ENCODE assay signal across 8 cellular contexts in genomic region chr19:56538254-56538760, GRCh38. TPM values are rescaled to one million over a fixed set of nuclear protein-coding genes. Genes with fewer than 3 reads are reported as not detected.
A peak's percentile ranks its signal among the peaks of the same experiment; 100 is the strongest.
DNase-seq lines count a peak whose midpoint lies in the region; ATAC-seq, FAIRE-seq and TF ChIP-seq lines count a peak whose summit lies in the region.

No MANE protein-coding gene starts in this region.

- H3K9ac ChIP-seq in IMR-90 (ENCODE audit: low read depth, low read length) (peak overlapping the region; percentile 96), SK-N-SH (peak overlapping the region; percentile 41; the same call in 1 of the 2 replicates)

- no peak overlapping the region for H2AK5ac ChIP-seq in IMR-90 (ENCODE audit: low read depth, low read length)

- TF ChIP-seq RAD21 in A549 (conservative IDR thresholded peaks at IDR 0.05 in 1 of 2, IDR thresholded peaks at IDR 0.05 in 1 of 2) (no peak), IMR-90 (IDR thresholded peaks at IDR 0.05; ENCODE audit: low read length) (no peak), SK-N-SH (IDR thresholded peaks at IDR 0.05; ENCODE audit: low read length) (no peak)

- H3K36me3 ChIP-seq in IMR-90 (ENCODE audit: control insufficient read depth, insufficient read depth, low read length), result peaks cover 18% of the 10 kb centered on the region
- peaks cover 11 to 29% of the 10 kb centered on the region in 2 experiments for H3K36me3 ChIP-seq in SK-N-SH (replicated peaks in 1 of 2; ENCODE audit: control insufficient read depth in 1 of 2, insufficient read depth in 2 of 2, low read length in 1 of 2)
- no peaks in the 10 kb centered on the region for H3K36me3 ChIP-seq in neutrophil
- H3K36me3 ChIP-seq in stomach, result peaks cover 5 to 38% (median 26%) of the 10 kb centered on the region in 4 donors

- dilution Hi-C loops in IMR-90 (cut with HindIII; ENCODE audit: low sequenced_read_pairs, unreplicated experiment), result no loop called here

- peak overlapping the region; percentile 95 for H4K91ac ChIP-seq in IMR-90 (ENCODE audit: insufficient read depth, low read depth, low read length)

- peak overlapping the region; percentile 95 for H3K4me3 Mint-ChIP-seq in activated naive CD4-positive, alpha-beta T cell treated with anti-CD3 and anti-CD28 coated beads, Interleukin-2, amount 50 U/mL, for 24 hours

- H3K23ac ChIP-seq in IMR-90 (ENCODE audit: low read depth, low read length), result peak overlapping the region; percentile 96; the same call in 1 of the 2 replicates

- 0 out of 2 replicates have a peak, but pooled peaks cover 8% of the 10 kb centered on the region for H3K79me2 ChIP-seq in SK-N-SH (ENCODE audit: insufficient read depth)

- H4K20me1 ChIP-seq in IMR-90 (ENCODE audit: insufficient read depth, low read length), result no peaks in the 10 kb centered on the region
- H4K20me1 ChIP-seq in SK-N-SH (ENCODE audit: insufficient read depth), result no peaks in the 10 kb centered on the region

- peaks cover 24% of the 10 kb centered on the region for H3K9me3 Mint-ChIP-seq in activated naive CD4-positive, alpha-beta T cell treated with anti-CD3 and anti-CD28 coated beads, Interleukin-2, amount 50 U/mL, for 24 hours

- H3K9me2 ChIP-seq in SK-N-SH, result no peaks in the 10 kb centered on the region

- H3K27ac ChIP-seq in A549, result peak overlapping the region; percentile 84 to 93
- H3K27ac ChIP-seq in IMR-90 (ENCODE audit: insufficient read depth, low read length), result peak overlapping the region; percentile 100
- H3K27ac ChIP-seq in SK-N-SH (ENCODE audit: low read depth in 2 of 2, low read length in 1 of 2), result peak overlapping the region; percentile 84 to 98
- H3K27ac ChIP-seq in neutrophil, result peak overlapping the region; percentile 88
- peak overlapping the region; percentile 85 to 99 (median 94) for H3K27ac ChIP-seq in stomach

- no peak for FAIRE-seq in A549 (lab: Jason Lieb, UNC)

- POLR2A ChIA-PET in A549 (lab: Yijun Ruan, JAX) (interaction anchor here (1.0 kb wide), 1 partner anchor 702 kb away, joined by 3 read pairs; the partner anchor contains the start of gene ZNF805), IMR-90 (lab: Charles Lee; ENCODE audit: unreplicated experiment) (no interaction called here), SK-N-SH (lab: Yijun Ruan, JAX) (no interaction called here)

- no peaks in the 10 kb centered on the region for H3K4me1 ChIP-seq in A549
- H3K4me1 ChIP-seq in IMR-90 (ENCODE audit: control insufficient read depth, insufficient read depth, low read length), result peaks cover 2% of the 10 kb centered on the region; the same call in 1 of the 2 replicates
- peaks cover 0 to 11% of the 10 kb centered on the region in 2 experiments; a peak in 1 of 4 replicates for H3K4me1 ChIP-seq in SK-N-SH (ENCODE audit: control insufficient read depth in 1 of 2, insufficient read depth in 2 of 2, low read depth in 1 of 2, low read length in 1 of 2)
- peaks cover 13 to 14% of the 10 kb centered on the region in 2 experiments for H3K4me1 ChIP-seq in neutrophil (ENCODE audit: control insufficient read depth in 1 of 2, insufficient read depth in 1 of 2, low read depth in 1 of 2, low read length in 1 of 2)
- peaks cover 16 to 24% (median 20%) of the 10 kb centered on the region in 4 donors for H3K4me1 ChIP-seq in stomach

- no peaks in the 10 kb centered on the region for H3K27me3 Mint-ChIP-seq in activated naive CD4-positive, alpha-beta T cell treated with anti-CD3 and anti-CD28 coated beads, Interleukin-2, amount 50 U/mL, for 24 hours

- peak overlapping the region; percentile 80 for H2BK20ac ChIP-seq in IMR-90 (ENCODE audit: low read depth, low read length)

- TF ChIP-seq CTCF in A549 (IDR thresholded peaks at IDR 0.05) (no peak), IMR-90 (conservative IDR thresholded peaks at IDR 0.05; ENCODE audit: low read depth, low read length) (no peak), SK-N-SH (IDR thresholded peaks at IDR 0.05) (no peak), neutrophil (IDR thresholded peaks at IDR 0.05) (no peak), stomach (IDR thresholded peaks at IDR 0.05) (peak in 1 of 7 experiments; percentile 36)

- WGBS in A549 (ENCODE audit: missing lambda C conversion rate), result 4% methylated on average over 21 of the region's 46 CpGs
- WGBS in IMR-90 (ENCODE audit: extremely low coverage in 2 of 2, insufficient read length in 1 of 2), 2 experiments, result 0% methylated on average over 1 of the region's 46 CpGs; no CpG with 5 or more reads in 1 of the 2 experiments
- WGBS in SK-N-SH (ENCODE audit: low lambda C conversion rate), result 2% methylated on average over 27 of the region's 46 CpGs
- 0 to 9% (median 1%) methylated on average over 2 to 46 of the region's 46 CpGs for WGBS in stomach, 5 donors

- H3K14ac ChIP-seq in IMR-90 (replicated peaks; ENCODE audit: low read depth, low read length), result peak overlapping the region; percentile 92; the same call in 1 of the 2 replicates

- H4K5ac ChIP-seq in IMR-90 (ENCODE audit: low read depth, low read length), result peak overlapping the region; percentile 95

- peaks cover 39% of the 10 kb centered on the region for H3K36me3 Mint-ChIP-seq in activated naive CD4-positive, alpha-beta T cell treated with anti-CD3 and anti-CD28 coated beads, Interleukin-2, amount 50 U/mL, for 24 hours

- no peak overlapping the region for H2BK15ac ChIP-seq in IMR-90 (ENCODE audit: low read depth, low read length)

- H3K18ac ChIP-seq in IMR-90 (ENCODE audit: low read depth, low read length), result peak overlapping the region; percentile 95

- H3K9me3 ChIP-seq in A549, result peaks cover 88% of the 10 kb centered on the region
- H3K9me3 ChIP-seq in IMR-90 (ENCODE audit: control insufficient read depth, insufficient read depth, low read length), result peaks cover 37% of the 10 kb centered on the region
- peaks cover 21% of the 10 kb centered on the region; the same call in 1 of the 2 replicates for H3K9me3 ChIP-seq in SK-N-SH
- peaks cover 14% of the 10 kb centered on the region for H3K9me3 ChIP-seq in neutrophil
- peaks cover 17 to 90% (median 60%) of the 10 kb centered on the region in 4 donors for H3K9me3 ChIP-seq in stomach

- H4K8ac ChIP-seq in IMR-90 (ENCODE audit: low read depth in 2 of 2, low read length in 2 of 2), result peak overlapping the region; percentile 62 to 99

- H3K56ac ChIP-seq in IMR-90 (ENCODE audit: extremely low read depth, insufficient read depth, low read length), result 0 out of 2 replicates have a peak overlapping the region, but pooled peaks have one; percentile 54

- peak overlapping the region; percentile 98 for H3K4ac ChIP-seq in IMR-90 (ENCODE audit: low read depth, low read length)

- H3K4me2 ChIP-seq in A549 (peak overlapping the region; percentile 79), IMR-90 (ENCODE audit: low read depth, low read length) (peak overlapping the region; percentile 73), SK-N-SH (peak overlapping the region; percentile 68)

- H3K27me3 ChIP-seq in IMR-90 (ENCODE audit: control insufficient read depth, insufficient read depth, low read length) (no peaks in the 10 kb centered on the region), SK-N-SH (ENCODE audit: insufficient read depth) (no peaks in the 10 kb centered on the region), neutrophil (no peaks in the 10 kb centered on the region), stomach (no peaks in the 10 kb centered on the region)

- ATAC-seq in A549 (peak; percentile 96 to 98), GM19395 (IDR thresholded peaks at IDR 0.05; ENCODE audit: unreplicated experiment) (peak; percentile 90), IMR-90 (ENCODE audit: low read depth) (peak; percentile 96)

- peak overlapping the region; percentile 94 for H3K27ac Mint-ChIP-seq in activated naive CD4-positive, alpha-beta T cell treated with anti-CD3 and anti-CD28 coated beads, Interleukin-2, amount 50 U/mL, for 24 hours

- H3K9me1 ChIP-seq in IMR-90 (ENCODE audit: insufficient read depth, low read length), result no peaks in the 10 kb centered on the region

- no peak for TF ChIP-seq POLR2A in A549 (IDR thresholded peaks at IDR 0.05; ENCODE audit: low read length)
- TF ChIP-seq POLR2A in IMR-90 (IDR thresholded peaks at IDR 0.05; ENCODE audit: low read depth, low read length), result no peak
- TF ChIP-seq POLR2A in stomach (IDR thresholded peaks at IDR 0.05), result no peak

- peak overlapping the region; percentile 98 for H2BK5ac ChIP-seq in IMR-90 (ENCODE audit: low read depth, low read length, poor library complexity, severe bottlenecking)

- H2BK120ac ChIP-seq in IMR-90 (ENCODE audit: low read depth, low read length), result peak overlapping the region; percentile 99

- peak overlapping the region; percentile 86 for H2AK9ac ChIP-seq in IMR-90 (replicated peaks; ENCODE audit: low read depth, low read length, poor library complexity)

- H3K79me1 ChIP-seq in IMR-90 (ENCODE audit: low read depth in 1 of 2, low read length in 2 of 2), result peaks cover 7 to 17% of the 10 kb centered on the region in 2 experiments; a peak in 3 of 4 replicates

- peaks cover 22% of the 10 kb centered on the region for H3K4me1 Mint-ChIP-seq in activated naive CD4-positive, alpha-beta T cell treated with anti-CD3 and anti-CD28 coated beads, Interleukin-2, amount 50 U/mL, for 24 hours

- in situ Hi-C loops in IMR-90 (cut with MboI; ENCODE audit: low sequenced_read_pairs), result no loop called here

- BruUV-seq in IMR-90 (replicated peaks; lab: Mats Ljungman, UMichigan), result no TSS peak

- H2AFZ ChIP-seq in IMR-90 (replicated peaks; ENCODE audit: low read length, poor library complexity) (peak overlapping the region; percentile 100), SK-N-SH (ENCODE audit: low read depth) (peak overlapping the region; percentile 83)

- TF ChIP-seq EP300 in A549 (IDR thresholded peaks at IDR 0.05), result no peak
- no peak for TF ChIP-seq EP300 in SK-N-SH (IDR thresholded peaks at IDR 0.05; ENCODE audit: borderline replicate concordance in 1 of 2, low read depth in 1 of 2, low read length in 1 of 2)
- TF ChIP-seq EP300 in stomach (IDR thresholded peaks at IDR 0.05), result no peak

- H3F3A ChIP-seq in SK-N-SH (replicated peaks; ENCODE audit: insufficient read depth), result peaks cover 4% of the 10 kb centered on the region

- DNase-seq in A549 (ENCODE audit: low read depth in 1 of 2, low spot score in 1 of 2) (peak; percentile 89 to 95), IMR-90 (peak; percentile 85), SK-N-SH (peak; percentile 95), germinal center (ENCODE audit: low spot score) (peak; percentile 86), stomach (peak; percentile 88)

- H3K4me3 ChIP-seq in A549 (peak overlapping the region; percentile 73), IMR-90 (ENCODE audit: insufficient read depth, low read depth, low read length) (peak overlapping the region; percentile 94), SK-N-SH (ENCODE audit: low read depth in 2 of 2, low read length in 1 of 2) (peak overlapping the region; percentile 81 to 83), neutrophil (ENCODE audit: low read depth in 1 of 2, low read length in 1 of 2) (peak overlapping the region; percentile 77 to 78), stomach (peak overlapping the region; percentile 63 to 83 (median 75))

- intact Hi-C loops in IMR-90 (cut with micrococcal nuclease), result loop anchor here (1.0 to 5.0 kb wide), 4 partner anchors 29 to 136 kb away; partner anchors contain the start of genes ZNF470, ZNF583 and ZNF71
- intact Hi-C loops in stomach (cut with DNase I; ENCODE audit: low total_unique reads), result no loop called here

- CTCF ChIA-PET in A549 (lab: Yijun Ruan, JAX) (interaction anchor here (0.7 kb wide), 1 partner anchor 16 kb away, joined by 3 read pairs; no protein-coding TSS in a partner anchor), IMR-90 (lab: Yijun Ruan, JAX) (no interaction called here), SK-N-SH (lab: Yijun Ruan, JAX) (interaction anchor here (1.3 kb wide), 1 partner anchor 25 kb away, joined by 5 read pairs; no protein-coding TSS in a partner anchor)

RNA-seq across cellular contexts. Expression of gene ZFP28, which starts 0.4 kb away (rescaled TPM):
- polyA plus RNA-seq in A549 (2011; rRNA removed), result 7.9 and 8.1 TPM in 2 replicates
- polyA plus RNA-seq in A549 (2012; cell fraction: cytosol; rRNA removed), result 1.3 and 1.4 TPM in 2 replicates
- polyA plus RNA-seq in A549 (2012; cell fraction: nucleus; rRNA removed), result 1.4 and 1.6 TPM in 2 replicates
- polyA plus RNA-seq in A549 (2017; fragmentation: RNase III; extraction: RNeasy Plus Mini Kit Qiagen cat#74134 plus additional on column Dnase treatment), result 2.4 to 2.8 TPM (median 2.7 TPM) in 3 replicates
- 4.3 and 4.9 TPM in 2 replicates for polyA minus RNA-seq in A549 (2011; rRNA and poly(A)+ RNA removed)
- 6.4 and 6.5 TPM in 2 replicates for total RNA-seq in IMR-90 (2012; rRNA removed)
- polyA plus RNA-seq in IMR-90 (2012; rRNA removed), result 2.7 and 3.0 TPM in 2 replicates
- polyA plus RNA-seq in IMR-90 (2012; cell fraction: cytosol; rRNA removed), result 0.68 and 0.84 TPM in 2 replicates
- polyA plus RNA-seq in IMR-90 (2012; cell fraction: nucleus; rRNA removed; ENCODE audit: low replicate concordance), result 2.0 and 11.2 TPM in 2 replicates
- 3.5 and 4.9 TPM in 2 replicates for polyA plus RNA-seq in SK-N-SH (2012; rRNA removed)
- 3.3 and 3.7 TPM in 2 replicates for polyA plus RNA-seq in SK-N-SH (2012; cell fraction: cytosol; rRNA removed)
- polyA plus RNA-seq in SK-N-SH (2012; cell fraction: nucleus; rRNA removed), result 8.1 and 14.5 TPM in 2 replicates
- 10 to 100 TPM in 2 of 5 donors, 1 to 10 TPM in 3; 3.2 to 83.4 (median 9.9) TPM for total RNA-seq in stomach
- polyA plus RNA-seq in stomach, result 1 to 10 TPM; 1.6 to 3.5 (median 3.1) TPM

RNA-seq across cellular contexts. Expression of gene ZNF470, which starts 29.0 kb away (rescaled TPM):
- polyA plus RNA-seq in A549 (2011; rRNA removed), result 2.8 and 3.9 TPM in 2 replicates
- 0.78 and 0.89 TPM in 2 replicates for polyA plus RNA-seq in A549 (2012; cell fraction: cytosol; rRNA removed)
- polyA plus RNA-seq in A549 (2012; cell fraction: nucleus; rRNA removed), result 1.5 and 2.0 TPM in 2 replicates
- 1.6 to 1.7 TPM (median 1.7 TPM) in 3 replicates for polyA plus RNA-seq in A549 (2017; fragmentation: RNase III; extraction: RNeasy Plus Mini Kit Qiagen cat#74134 plus additional on column Dnase treatment)
- 1.3 and 1.7 TPM in 2 replicates for polyA minus RNA-seq in A549 (2011; rRNA and poly(A)+ RNA removed)
- 3.8 and 4.4 TPM in 2 replicates for total RNA-seq in IMR-90 (2012; rRNA removed)
- polyA plus RNA-seq in IMR-90 (2012; rRNA removed), result 1.5 and 1.7 TPM in 2 replicates
- polyA plus RNA-seq in IMR-90 (2012; cell fraction: cytosol; rRNA removed), result 0.54 and 0.64 TPM in 2 replicates
- 1.8 and 5.9 TPM in 2 replicates for polyA plus RNA-seq in IMR-90 (2012; cell fraction: nucleus; rRNA removed; ENCODE audit: low replicate concordance)
- polyA plus RNA-seq in SK-N-SH (2012; rRNA removed), result 2.1 and 2.5 TPM in 2 replicates
- polyA plus RNA-seq in SK-N-SH (2012; cell fraction: cytosol; rRNA removed), result 1.9 TPM in 2 replicates
- polyA plus RNA-seq in SK-N-SH (2012; cell fraction: nucleus; rRNA removed), result 6.3 and 8.4 TPM in 2 replicates
- 1 to 10 TPM; 1.0 to 5.4 (median 1.8) TPM for total RNA-seq in stomach
- polyA plus RNA-seq in stomach, result 1 to 10 TPM; 1.1 to 4.3 (median 1.4) TPM

RNA-seq across cellular contexts. Expression of gene ZNF471, which starts 30.7 kb away (rescaled TPM):
- polyA plus RNA-seq in A549 (2011; rRNA removed), result 0.18 and 0.20 TPM in 2 replicates
- polyA plus RNA-seq in A549 (2012; cell fraction: cytosol; rRNA removed), result under 0.01 and 0.03 TPM in 2 replicates
- polyA plus RNA-seq in A549 (2012; cell fraction: nucleus; rRNA removed), result 0.04 and 0.07 TPM in 2 replicates
- 0.04 to 0.16 TPM (median 0.07 TPM) in 3 replicates for polyA plus RNA-seq in A549 (2017; fragmentation: RNase III; extraction: RNeasy Plus Mini Kit Qiagen cat#74134 plus additional on column Dnase treatment)
- polyA minus RNA-seq in A549 (2011; rRNA and poly(A)+ RNA removed), result 0.08 and 0.49 TPM in 2 replicates
- 2.3 and 2.8 TPM in 2 replicates for total RNA-seq in IMR-90 (2012; rRNA removed)
- 1.9 and 2.5 TPM in 2 replicates for polyA plus RNA-seq in IMR-90 (2012; rRNA removed)
- polyA plus RNA-seq in IMR-90 (2012; cell fraction: cytosol; rRNA removed), result 0.53 and 0.73 TPM in 2 replicates
- 3.3 and 13.3 TPM in 2 replicates for polyA plus RNA-seq in IMR-90 (2012; cell fraction: nucleus; rRNA removed; ENCODE audit: low replicate concordance)
- polyA plus RNA-seq in SK-N-SH (2012; rRNA removed), result 2.5 and 4.0 TPM in 2 replicates
- 2.1 and 2.2 TPM in 2 replicates for polyA plus RNA-seq in SK-N-SH (2012; cell fraction: cytosol; rRNA removed)
- polyA plus RNA-seq in SK-N-SH (2012; cell fraction: nucleus; rRNA removed), result 8.1 and 16.2 TPM in 2 replicates
- total RNA-seq in stomach, result 1 to 10 TPM in 4 of 5 donors, under 1 TPM in 1; 0.58 to 9.7 (median 1.8) TPM
- 1 to 10 TPM in 2 of 3 donors, under 1 TPM in 1; 1.00 to 2.8 (median 1.8) TPM for polyA plus RNA-seq in stomach

RNA-seq across cellular contexts. Expression of gene ZNF71, which starts 56.8 kb away (rescaled TPM):
- polyA plus RNA-seq in A549 (2011; rRNA removed), result 6.7 and 6.8 TPM in 2 replicates
- polyA plus RNA-seq in A549 (2012; cell fraction: cytosol; rRNA removed), result 10.0 and 15.1 TPM in 2 replicates
- polyA plus RNA-seq in A549 (2012; cell fraction: nucleus; rRNA removed), result 8.1 and 10.7 TPM in 2 replicates
- polyA plus RNA-seq in A549 (2017; fragmentation: RNase III; extraction: RNeasy Plus Mini Kit Qiagen cat#74134 plus additional on column Dnase treatment), result 6.9 to 8.1 TPM (median 7.9 TPM) in 3 replicates
- polyA minus RNA-seq in A549 (2011; rRNA and poly(A)+ RNA removed), result 8.0 and 8.6 TPM in 2 replicates
- 7.5 and 9.3 TPM in 2 replicates for total RNA-seq in IMR-90 (2012; rRNA removed)
- 7.9 and 8.1 TPM in 2 replicates for polyA plus RNA-seq in IMR-90 (2012; rRNA removed)
- polyA plus RNA-seq in IMR-90 (2012; cell fraction: cytosol; rRNA removed), result 3.3 and 9.2 TPM in 2 replicates
- polyA plus RNA-seq in IMR-90 (2012; cell fraction: nucleus; rRNA removed; ENCODE audit: low replicate concordance), result 5.9 and 8.4 TPM in 2 replicates
- 6.3 and 7.1 TPM in 2 replicates for polyA plus RNA-seq in SK-N-SH (2012; rRNA removed)
- 4.5 and 6.1 TPM in 2 replicates for polyA plus RNA-seq in SK-N-SH (2012; cell fraction: cytosol; rRNA removed)
- 4.9 and 5.0 TPM in 2 replicates for polyA plus RNA-seq in SK-N-SH (2012; cell fraction: nucleus; rRNA removed)
- 10 to 100 TPM in 2 of 5 donors, 1 to 10 TPM in 2, not detected in 1; 6.6 to 18.2 (median 11.0) TPM for total RNA-seq in stomach
- 1 to 10 TPM; 2.1 to 3.1 (median 2.8) TPM for polyA plus RNA-seq in stomach

Comparison
In these comparisons a context has a peak if more than half of its experiments do, and no peak if none do; other contexts are left out.
1. Peak in every context shown above with its lines: DNase-seq, ATAC-seq, H3K4me3 ChIP-seq and H3K27ac ChIP-seq.